14 cellular contexts compared by ENCODE assay signal in genomic region chr6:10655508-10656055, GRCh38. TPM values are rescaled to one million over a fixed set of nuclear protein-coding genes. Genes with fewer than 3 reads are reported as not detected.
A peak's percentile ranks its signal among the peaks of the same experiment; 100 is the strongest.
DNase-seq lines count a peak whose midpoint lies in the region; ATAC-seq lines count a peak whose summit lies in the region.
"Had no signal": no experiment of that assay in that cellular context is flagged by ENCODE, and none has a peak within 500 bp of the region (broad histone marks: within the 10 kb centered on the region; RNA-seq: fewer than 3 reads in every experiment).

No MANE protein-coding gene starts in this region.

- peaks cover 17% of the 10 kb centered on the region for H3K27me3 Mint-ChIP-seq in activated CD4-positive, alpha-beta T cell treated with anti-CD3 and anti-CD28 coated beads for 36 hours
- H3K27me3 Mint-ChIP-seq in T-helper 17 cell: peaks cover 36% of the 10 kb centered on the region
- H3K27me3 Mint-ChIP-seq in naive thymus-derived CD8-positive, alpha-beta T cell: peaks cover 0 to 29% (median 6%) of the 10 kb centered on the region in 5 donors

- H3K9me3 ChIP-seq in T-helper 17 cell (ENCODE audit: control insufficient read depth, low read length, poor library complexity, severe bottlenecking): no peaks in the 10 kb centered on the region
- H3K9me3 ChIP-seq: adrenal gland, tibial nerve had no signal

- peak; percentile 51 for DNase-seq in activated CD4-positive, alpha-beta T cell treated with anti-CD3 and anti-CD28 coated beads for 36 hours
- no peak for DNase-seq in activated CD4-positive, alpha-beta T cell treated with anti-CD3 and anti-CD28 coated beads, Interleukin-2, amount 50 U/mL, for 4 hours
- DNase-seq in GM19240 (ENCODE audit: insufficient read length, low spot score) (peak; percentile 21), T-helper 17 cell (no peak), HUDEP-2 (lab: John Stamatoyannopoulos, UW; ENCODE audit: unreplicated experiment in 76 of 76) (no peak), NCI-H524 treated with DMSO at 0.1 percent for 48 hours (lab: John Stamatoyannopoulos, UW) (no peak), H4 (ENCODE audit: low spot score) (no peak)
- peak in 3 of 10 donors; percentile 2 to 39 (median 31) for DNase-seq in naive thymus-derived CD8-positive, alpha-beta T cell
- DNase-seq: adrenal gland, dermis blood vessel endothelial cell, NCI-H1092, NCI-H510A had no signal

- H3K4me1 Mint-ChIP-seq in activated CD4-positive, alpha-beta T cell treated with anti-CD3 and anti-CD28 coated beads for 36 hours: peaks cover 11% of the 10 kb centered on the region
- peaks cover 4% of the 10 kb centered on the region for H3K4me1 Mint-ChIP-seq in T-helper 17 cell
- H3K4me1 Mint-ChIP-seq in naive thymus-derived CD8-positive, alpha-beta T cell: peaks cover 4 to 14% (median 10%) of the 10 kb centered on the region in 4 donors

- intact Hi-C loops in activated CD4-positive, alpha-beta T cell treated with anti-CD3 and anti-CD28 coated beads for 36 hours (cut with DNase I, micrococcal nuclease): no loop called here

- H3K27ac Mint-ChIP-seq in activated CD4-positive, alpha-beta T cell treated with anti-CD3 and anti-CD28 coated beads for 36 hours: no peak overlapping the region
- peak overlapping the region; percentile 34 for H3K27ac Mint-ChIP-seq in T-helper 17 cell
- H3K27ac Mint-ChIP-seq in naive thymus-derived CD8-positive, alpha-beta T cell: peak overlapping the region in 1 of 10 donors; percentile 7

- H3K36me3 Mint-ChIP-seq in activated CD4-positive, alpha-beta T cell treated with anti-CD3 and anti-CD28 coated beads for 36 hours (ENCODE audit: low read depth): no peaks in the 10 kb centered on the region
- H3K36me3 Mint-ChIP-seq in T-helper 17 cell (ENCODE audit: low read depth): no peaks in the 10 kb centered on the region
- peaks cover 0 to 5% (median 0%) of the 10 kb centered on the region in 3 donors for H3K36me3 Mint-ChIP-seq in naive thymus-derived CD8-positive, alpha-beta T cell

- H3K4me3 Mint-ChIP-seq in activated CD4-positive, alpha-beta T cell treated with anti-CD3 and anti-CD28 coated beads for 36 hours: peak overlapping the region; percentile 3
- H3K4me3 Mint-ChIP-seq in T-helper 17 cell: no peak overlapping the region
- peak overlapping the region in 6 of 10 donors; percentile 12 to 47 (median 26) for H3K4me3 Mint-ChIP-seq in naive thymus-derived CD8-positive, alpha-beta T cell

- CTCF ChIA-PET in activated CD4-positive, alpha-beta T cell treated with anti-CD3 and anti-CD28 coated beads for 36 hours (lab: Charles Lee): no interaction called here

- ATAC-seq in activated CD4-positive, alpha-beta T cell treated with anti-CD3 and anti-CD28 coated beads for 36 hours: peak; percentile 92
- ATAC-seq in T-helper 17 cell: peak; percentile 69
- ATAC-seq in naive thymus-derived CD8-positive, alpha-beta T cell: peak in 1 of 2 donors; percentile 76

- no peaks in the 10 kb centered on the region for H3K9me3 Mint-ChIP-seq in activated CD4-positive, alpha-beta T cell treated with anti-CD3 and anti-CD28 coated beads for 36 hours (ENCODE audit: low read depth)
- peaks cover 0 to 3% (median 0%) of the 10 kb centered on the region in 9 donors for H3K9me3 Mint-ChIP-seq in naive thymus-derived CD8-positive, alpha-beta T cell

- POLR2A ChIA-PET in activated CD4-positive, alpha-beta T cell treated with anti-CD3 and anti-CD28 coated beads for 36 hours (lab: Charles Lee): no interaction called here
- POLR2A ChIA-PET in naive thymus-derived CD8-positive, alpha-beta T cell (lab: Charles Lee): no interaction called here

RNA-seq across cellular contexts. Expression of gene C6orf52, which starts 38.8 kb away (rescaled TPM):
- 1 to 10 TPM; 1.2 to 2.4 TPM for total RNA-seq in activated CD4-positive, alpha-beta T cell treated with anti-CD3 and anti-CD28 coated beads for 36 hours
- total RNA-seq in T-helper 17 cell: 1 to 10 TPM in 1 of 2 donors, not detected in 1; 1.6 TPM
- 1 to 10 TPM; 1.2 to 1.8 TPM for total RNA-seq in naive thymus-derived CD8-positive, alpha-beta T cell
- 1 to 10 TPM in 1 of 3 donors, under 1 TPM in 1, not detected in 1; 0.60 to 1.0 TPM for polyA plus RNA-seq in naive thymus-derived CD8-positive, alpha-beta T cell
- total RNA-seq in H4 (2014; rRNA removed; shearing (Covaris generic)): 5.0 TPM in 1 of 2 replicates, not detected in the other
- total RNA-seq: dermis blood vessel endothelial cell, fibroblast of villous mesenchyme, tibial nerve had no signal

RNA-seq across cellular contexts. Expression of gene PAK1IP1, which starts 39.2 kb away (rescaled TPM):
- 10 to 100 TPM; 35.6 to 39.4 TPM for total RNA-seq in activated CD4-positive, alpha-beta T cell treated with anti-CD3 and anti-CD28 coated beads for 36 hours
- 1 to 10 TPM; 4.3 to 6.3 TPM for total RNA-seq in T-helper 17 cell
- 10 to 100 TPM in 1 of 2 experiments, 1 to 10 TPM in 1; 8.5 to 11.0 TPM for total RNA-seq in naive thymus-derived CD8-positive, alpha-beta T cell
- 10 to 100 TPM; 17.6 to 26.9 (median 22.4) TPM for polyA plus RNA-seq in naive thymus-derived CD8-positive, alpha-beta T cell
- total RNA-seq in H4 (2014; rRNA removed; shearing (Covaris generic)): 26.4 and 33.2 TPM in 2 replicates

Comparison
In these comparisons a context has a peak if more than half of its experiments do, and no peak if none do; other contexts are left out.
1. DNase-seq: peak in activated CD4-positive, alpha-beta T cell treated with anti-CD3 and anti-CD28 coated beads for 36 hours (single experiment) and GM19240 (single experiment); none in activated CD4-positive, alpha-beta T cell treated with anti-CD3 and anti-CD28 coated beads, Interleukin-2, amount 50 U/mL, for 4 hours (0 of 2), T-helper 17 cell (0 of 3), HUDEP-2 (0 of 76), NCI-H524 treated with DMSO at 0.1 percent for 48 hours (single experiment) and H4 (single experiment).